Comparison of ENCODE assay signal across 23 cellular contexts in the genomic region with DNA sequence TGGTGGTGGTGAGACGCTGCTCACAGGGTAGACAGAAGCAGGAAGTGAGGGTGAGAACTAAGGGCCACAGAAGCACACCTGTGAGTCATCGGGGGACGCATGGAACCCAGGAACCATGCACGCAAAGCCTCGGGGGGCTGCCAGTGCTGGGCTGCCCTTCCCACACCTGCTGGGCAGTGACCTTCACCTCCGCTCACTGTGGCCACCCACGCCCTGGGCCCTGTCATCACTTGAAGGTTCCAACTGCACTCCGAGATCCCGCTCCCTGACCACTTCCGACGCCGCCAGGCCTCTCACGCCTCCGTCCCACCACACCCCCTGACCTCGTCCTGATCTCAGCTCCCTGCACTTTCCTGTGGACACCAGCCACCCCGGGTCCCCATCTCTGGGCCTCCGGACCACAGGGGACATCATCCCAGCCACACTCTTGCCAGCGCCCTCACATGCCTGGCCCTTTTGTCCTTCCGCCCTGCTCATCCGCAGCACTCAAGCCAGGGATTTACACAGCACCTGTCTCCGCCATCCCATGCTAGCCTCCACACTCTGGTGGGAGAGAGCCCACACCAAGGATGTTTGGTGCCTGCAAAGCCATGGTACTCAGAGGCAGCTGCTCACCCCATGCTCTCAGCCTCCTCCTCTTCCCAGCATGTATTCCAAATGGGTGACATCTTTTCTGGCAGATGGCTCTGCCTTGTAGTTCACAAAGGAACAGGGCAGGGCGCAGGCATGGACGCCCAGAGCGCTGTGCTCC. TPM values are rescaled to one million over a fixed set of nuclear protein-coding genes. Genes with fewer than 3 reads are reported as not detected.
A peak's percentile ranks its signal among the peaks of the same experiment; 100 is the strongest.
DNase-seq lines count a peak whose midpoint lies in the region; ATAC-seq and TF ChIP-seq lines count a peak whose summit lies in the region.
"Had no signal": no experiment of that assay in that cellular context is flagged by ENCODE, and none has a peak within 500 bp of the region (broad histone marks: within the 10 kb centered on the region; RNA-seq: fewer than 3 reads in every experiment).

No MANE protein-coding gene starts in this region.

- no peak overlapping the region for H3K4me3 Mint-ChIP-seq in CD8-positive, alpha-beta memory T cell
- H3K4me3 Mint-ChIP-seq: activated CD4-positive, alpha-beta memory T cell treated with anti-CD3 and anti-CD28 coated beads, Interleukin-2, amount 10 ng/mL, durations not matched to agents 7 days and 5 days; activated naive CD8-positive, alpha-beta T cell treated with anti-CD3 and anti-CD28 coated beads for 36 hours; endodermal cell; stimulated activated naive CD8-positive, alpha-beta T cell treated with anti-CD3 and anti-CD28 coated beads, Interleukin-15, Interleukin-2, amounts not matched to agents 100 ng/mL and 50 ng/mL, for 24 hours; WTC11 had no signal

- no peak for ATAC-seq in HG02678 (IDR thresholded peaks at IDR 0.05; ENCODE audit: unreplicated experiment)
- ATAC-seq: body of pancreas, heart right ventricle, PC-3, sciatic nerve, WTC11 had no signal

- H3K27ac Mint-ChIP-seq in CD8-positive, alpha-beta memory T cell, result peak overlapping the region in 4 of 8 donors; percentile 8 to 62 (median 36)
- H3K27ac Mint-ChIP-seq: activated CD4-positive, alpha-beta memory T cell treated with anti-CD3 and anti-CD28 coated beads, Interleukin-2, amount 10 ng/mL, durations not matched to agents 7 days and 5 days; activated naive CD8-positive, alpha-beta T cell treated with anti-CD3 and anti-CD28 coated beads for 36 hours; endodermal cell; stimulated activated naive CD8-positive, alpha-beta T cell treated with anti-CD3 and anti-CD28 coated beads, Interleukin-15, Interleukin-2, amounts not matched to agents 100 ng/mL and 50 ng/mL, for 24 hours; WTC11 had no signal

- WGBS in esophagus squamous epithelium, 2 donors, result 81% methylated on average over 24 of the region's 24 CpGs

- peaks cover 9 to 23% (median 11%) of the 10 kb centered on the region in 3 donors for H3K4me1 Mint-ChIP-seq in CD8-positive, alpha-beta memory T cell

- intact Hi-C loops in esophagus squamous epithelium (cut with DNase I), result loop anchor here (10.0 kb wide), 1 partner anchor 216 kb away; no protein-coding TSS in a partner anchor

- no peaks in the 10 kb centered on the region for H3K9me3 Mint-ChIP-seq in CD8-positive, alpha-beta memory T cell
- H3K9me3 Mint-ChIP-seq: activated CD4-positive, alpha-beta memory T cell treated with anti-CD3 and anti-CD28 coated beads, Interleukin-2, amount 10 ng/mL, durations not matched to agents 7 days and 5 days; activated naive CD8-positive, alpha-beta T cell treated with anti-CD3 and anti-CD28 coated beads for 36 hours; endodermal cell; stimulated activated naive CD8-positive, alpha-beta T cell treated with anti-CD3 and anti-CD28 coated beads, Interleukin-15, Interleukin-2, amounts not matched to agents 100 ng/mL and 50 ng/mL, for 24 hours had no signal

- H3K4me1 ChIP-seq in SJCRH30 (no peaks in the 10 kb centered on the region), esophagus squamous epithelium (peaks cover 8 to 15% (median 10%) of the 10 kb centered on the region in 3 donors)
- H3K4me1 ChIP-seq in CD8-positive, alpha-beta memory T cell (ENCODE audit: insufficient read depth, low read length), result peaks cover 5% of the 10 kb centered on the region

- no peaks in the 10 kb centered on the region for H3K9me3 ChIP-seq in SJCRH30 (replicated peaks)
- no peaks in the 10 kb centered on the region for H3K9me3 ChIP-seq in CD8-positive, alpha-beta memory T cell (ENCODE audit: low read length)
- H3K9me3 ChIP-seq in esophagus squamous epithelium, result no peaks in the 10 kb centered on the region
- H3K9me3 ChIP-seq: body of pancreas, heart right ventricle had no signal

- H3K27me3 Mint-ChIP-seq in CD8-positive, alpha-beta memory T cell, result peaks cover 8 to 57% of the 10 kb centered on the region in 2 donors

- TF ChIP-seq CTCF in esophagus squamous epithelium (IDR thresholded peaks at IDR 0.05), result no peak

- H3K27me3 ChIP-seq in SJCRH30 (no peaks in the 10 kb centered on the region), esophagus squamous epithelium (peaks cover 0 to 30% (median 2%) of the 10 kb centered on the region in 4 donors)
- no peaks in the 10 kb centered on the region for H3K27me3 ChIP-seq in CD8-positive, alpha-beta memory T cell (ENCODE audit: insufficient read depth, low read length, poor library complexity, severe bottlenecking)
- H3K27me3 ChIP-seq: body of pancreas, SJSA1 had no signal

- no peaks in the 10 kb centered on the region for H3K36me3 Mint-ChIP-seq in CD8-positive, alpha-beta memory T cell
- H3K36me3 Mint-ChIP-seq: activated naive CD8-positive, alpha-beta T cell treated with anti-CD3 and anti-CD28 coated beads for 36 hours; immature natural killer cell; WTC11 had no signal

- DNase-seq in Ammon's horn (ENCODE audit: low spot score) (peak; percentile 18), Daoy (ENCODE audit: low read depth) (peak; percentile 38), SJCRH30 (peak; percentile 43 to 60), myocyte (ENCODE audit: low read depth) (peak; percentile 32), esophagus squamous epithelium (lab: John Stamatoyannopoulos, UW) (no peak), cerebellum (ENCODE audit: low spot score) (no peak)
- DNase-seq in CD8-positive, alpha-beta memory T cell, result no peak
- DNase-seq: activated CD4-positive, alpha-beta memory T cell treated with anti-CD3 and anti-CD28 coated beads, Interleukin-2, amount 10 ng/mL, durations not matched to agents 7 days and 5 days; activated naive CD8-positive, alpha-beta T cell treated with anti-CD3 and anti-CD28 coated beads for 36 hours; body of pancreas; endodermal cell; HCEC 1CT; heart right ventricle; immature natural killer cell; NCI-H2029; NCI-H510A treated with DMSO at 0.1 percent for 48 hours; PC-3; trophoblast cell had no signal

- no peak overlapping the region for H3K4me3 ChIP-seq in SJCRH30
- H3K4me3 ChIP-seq in CD8-positive, alpha-beta memory T cell (ENCODE audit: low read length), result no peak overlapping the region
- no peak overlapping the region for H3K4me3 ChIP-seq in esophagus squamous epithelium
- H3K4me3 ChIP-seq: body of pancreas, heart right ventricle, SJSA1 had no signal

- no peak for TF ChIP-seq POLR2A in esophagus squamous epithelium (IDR thresholded peaks at IDR 0.05)

- H3K27ac ChIP-seq in SJCRH30, result no peak overlapping the region
- H3K27ac ChIP-seq in CD8-positive, alpha-beta memory T cell (ENCODE audit: low read depth, low read length), result no peak overlapping the region
- H3K27ac ChIP-seq in esophagus squamous epithelium, result no peak overlapping the region
- H3K27ac ChIP-seq: body of pancreas, heart right ventricle, SJSA1 had no signal

- CTCF ChIA-PET in CD8-positive, alpha-beta memory T cell (lab: Charles Lee), result interaction anchor here (1.3 kb wide), 1 partner anchor 37 kb away, joined by 3 read pairs; no protein-coding TSS in a partner anchor

- H3K36me3 ChIP-seq in SJCRH30 (no peaks in the 10 kb centered on the region), esophagus squamous epithelium (no peaks in the 10 kb centered on the region)
- H3K36me3 ChIP-seq in CD8-positive, alpha-beta memory T cell (ENCODE audit: insufficient read depth, low read length), result no peaks in the 10 kb centered on the region
- H3K36me3 ChIP-seq: heart right ventricle, SJSA1 had no signal

- POLR2A ChIA-PET in CD8-positive, alpha-beta memory T cell (lab: Charles Lee), result no interaction called here

RNA-seq across cellular contexts. Expression of gene ATXN10, which starts 23.1 kb away (rescaled TPM):
- 116 and 130 TPM in 2 replicates for total RNA-seq in Daoy (2014; rRNA removed; shearing (Covaris generic))
- 38.4 and 51.4 TPM in 2 replicates for total RNA-seq in SJCRH30 (2014; rRNA removed; shearing (Covaris generic))
- total RNA-seq in myocyte, result 101 and 108 TPM in 2 replicates
- polyA plus RNA-seq in myocyte (2012), result 202 TPM
- 100 to 1,000 TPM; 122 to 123 TPM for total RNA-seq in CD8-positive, alpha-beta memory T cell
- polyA plus RNA-seq in CD8-positive, alpha-beta memory T cell, result 95.7 TPM
- total RNA-seq in esophagus squamous epithelium, result 100 to 1,000 TPM in 1 of 4 donors, 10 to 100 TPM in 3; 79.0 to 152 (median 88.3) TPM
- 180 TPM for total RNA-seq in cerebellum

Comparison
In these comparisons a context has a peak if more than half of its experiments do, and no peak if none do; other contexts are left out.
1. DNase-seq: peak in Ammon's horn (single experiment), Daoy (single experiment), SJCRH30 (2 of 2) and myocyte (single experiment); none in CD8-positive, alpha-beta memory T cell (0 of 5), esophagus squamous epithelium (single experiment) and cerebellum (single experiment).